24 cellular contexts compared by ENCODE assay signal in the genomic region with DNA sequence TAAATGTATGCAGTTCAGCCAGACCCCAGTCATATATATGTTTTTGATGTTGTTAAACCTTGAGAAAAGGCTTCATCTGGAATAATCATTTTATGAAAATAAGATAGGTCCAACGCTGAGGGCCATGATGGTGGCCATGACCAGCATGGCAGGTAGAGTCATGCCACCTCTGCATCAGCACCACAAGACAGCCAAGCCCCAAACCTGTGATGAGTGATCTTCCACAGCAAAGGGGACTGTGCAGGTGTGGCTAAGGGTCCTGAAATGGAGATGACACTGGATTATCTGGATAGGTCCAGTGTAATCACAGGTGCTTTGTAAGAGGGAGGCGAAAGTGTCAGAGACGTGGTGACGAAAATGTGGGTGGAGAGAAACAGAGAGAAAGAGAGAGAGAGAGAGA.
DNase-seq lines count a peak whose midpoint lies in the region; ATAC-seq and TF ChIP-seq lines count a peak whose summit lies in the region.
"Had no signal": no experiment of that assay in that cellular context is flagged by ENCODE, and none has a peak within 500 bp of the region (broad histone marks: within the 10 kb centered on the region; RNA-seq: fewer than 3 reads in every experiment).

No MANE protein-coding gene starts in this region.

- H3K23ac ChIP-seq in neuronal stem cell (ENCODE audit: low read depth, low read length, poor library complexity) = no peak overlapping the region

- H3K4me1 ChIP-seq in right atrium auricular region (no peaks in the 10 kb centered on the region), heart right ventricle (no peaks in the 10 kb centered on the region), endodermal cell (ENCODE audit: control insufficient read depth, insufficient read depth, low read length) (no peaks in the 10 kb centered on the region), neuronal stem cell (ENCODE audit: control insufficient read depth in 2 of 2, insufficient read depth in 1 of 2, low read depth in 1 of 2, low read length in 2 of 2) (no peaks in the 10 kb centered on the region), left lung (no peaks in the 10 kb centered on the region), esophagus squamous epithelium (no peaks in the 10 kb centered on the region)
- H3K4me1 ChIP-seq: BE2C, BLaER1 had no signal

- no peak overlapping the region for H3K14ac ChIP-seq in neuronal stem cell (ENCODE audit: low read length)

- H3K27ac ChIP-seq in right atrium auricular region (no peak overlapping the region), heart right ventricle (no peak overlapping the region), endodermal cell (ENCODE audit: low read depth, low read length) (no peak overlapping the region), neuronal stem cell (replicated peaks; ENCODE audit: low read length) (no peak overlapping the region), left lung (no peak overlapping the region), esophagus squamous epithelium (no peak overlapping the region)
- H3K27ac ChIP-seq: BLaER1 had no signal

- TF ChIP-seq CTCF in right atrium auricular region (IDR thresholded peaks at IDR 0.05) = no peak
- TF ChIP-seq CTCF in heart right ventricle (IDR thresholded peaks at IDR 0.05) = no peak
- TF ChIP-seq CTCF in endodermal cell (conservative IDR thresholded peaks at IDR 0.05) = no peak
- no peak for TF ChIP-seq CTCF in glutamatergic neuron (IDR thresholded peaks at IDR 0.05; ENCODE audit: partially characterized antibody, unreplicated experiment)
- no peak for TF ChIP-seq CTCF in left lung (IDR thresholded peaks at IDR 0.05)
- no peak for TF ChIP-seq CTCF in esophagus squamous epithelium (IDR thresholded peaks at IDR 0.05)

- DNase-seq in right atrium auricular region (ENCODE audit: low spot score) (peak; percentile 34), heart right ventricle (no peak), endodermal cell (peak; percentile 7), neuronal stem cell (ENCODE audit: low spot score) (no peak), glutamatergic neuron (no peak), left lung (no peak), esophagus squamous epithelium (lab: John Stamatoyannopoulos, UW) (no peak)
- DNase-seq: 8988T; ACHN; BE2C; C1 segment of cervical spinal cord; CD4-positive, alpha-beta memory T cell; CD4-positive, CD25-positive, alpha-beta regulatory T cell; CD8-positive, alpha-beta memory T cell; COR-L47; DMS 273 treated with DMSO at 0.1 percent for 48 hours; DMS153; DMS53; DMS79; DND-41; EL; GF-D8 had no signal

- no peaks in the 10 kb centered on the region for H3K4me1 Mint-ChIP-seq in endodermal cell
- no peaks in the 10 kb centered on the region for H3K4me1 Mint-ChIP-seq in glutamatergic neuron (ENCODE audit: low read depth, unreplicated experiment)
- H3K4me1 Mint-ChIP-seq: CD14-positive monocyte; CD4-positive, alpha-beta memory T cell; CD4-positive, CD25-positive, alpha-beta regulatory T cell; CD8-positive, alpha-beta memory T cell had no signal

- no peaks in the 10 kb centered on the region for H3K79me1 ChIP-seq in neuronal stem cell (ENCODE audit: low read depth, low read length)

- H4K91ac ChIP-seq in neuronal stem cell (ENCODE audit: low read depth, low read length, poor library complexity) = no peak overlapping the region

- no peak overlapping the region for H3K4me3 ChIP-seq in right atrium auricular region
- H3K4me3 ChIP-seq in heart right ventricle = no peak overlapping the region
- H3K4me3 ChIP-seq in endodermal cell (ENCODE audit: low read length) = no peak overlapping the region
- no peak overlapping the region for H3K4me3 ChIP-seq in neuronal stem cell (ENCODE audit: low read length in 2 of 2)
- no peak overlapping the region for H3K4me3 ChIP-seq in left lung
- H3K4me3 ChIP-seq in esophagus squamous epithelium = no peak overlapping the region
- H3K4me3 ChIP-seq: BLaER1 had no signal

- no peaks in the 10 kb centered on the region for H3K36me3 ChIP-seq in right atrium auricular region
- H3K36me3 ChIP-seq in heart right ventricle = no peaks in the 10 kb centered on the region
- no peaks in the 10 kb centered on the region for H3K36me3 ChIP-seq in endodermal cell (ENCODE audit: control insufficient read depth, insufficient read depth, low read length)
- no peaks in the 10 kb centered on the region for H3K36me3 ChIP-seq in neuronal stem cell (replicated peaks in 1 of 2; ENCODE audit: control insufficient read depth in 2 of 2, insufficient read depth in 2 of 2, low read length in 2 of 2)
- H3K36me3 ChIP-seq in left lung = no peaks in the 10 kb centered on the region
- no peaks in the 10 kb centered on the region for H3K36me3 ChIP-seq in esophagus squamous epithelium
- H3K36me3 ChIP-seq: BE2C, BLaER1 had no signal

- TF ChIP-seq POLR2A in esophagus squamous epithelium (IDR thresholded peaks at IDR 0.05) = no peak

- no peak overlapping the region for H3K4ac ChIP-seq in neuronal stem cell (ENCODE audit: low read length)

- H3K9me3 ChIP-seq in right atrium auricular region = no peaks in the 10 kb centered on the region
- H3K9me3 ChIP-seq in heart right ventricle = no peaks in the 10 kb centered on the region
- no peaks in the 10 kb centered on the region for H3K9me3 ChIP-seq in endodermal cell (ENCODE audit: control insufficient read depth, low read length)
- H3K9me3 ChIP-seq in neuronal stem cell (replicated peaks in 1 of 2; ENCODE audit: control insufficient read depth in 2 of 2, insufficient read depth in 1 of 2, low read depth in 1 of 2, low read length in 2 of 2) = no peaks in the 10 kb centered on the region
- H3K9me3 ChIP-seq in left lung = no peaks in the 10 kb centered on the region
- no peaks in the 10 kb centered on the region for H3K9me3 ChIP-seq in esophagus squamous epithelium
- H3K9me3 ChIP-seq: BE2C, BLaER1 had no signal

- H3K27me3 Mint-ChIP-seq in endodermal cell (ENCODE audit: insufficient read depth) = no peaks in the 10 kb centered on the region
- peaks cover 5% of the 10 kb centered on the region for H3K27me3 Mint-ChIP-seq in glutamatergic neuron (ENCODE audit: unreplicated experiment)

- no peak overlapping the region for H2AFZ ChIP-seq in neuronal stem cell (ENCODE audit: low read length)

- H2AK5ac ChIP-seq in neuronal stem cell (ENCODE audit: low read depth, low read length) = peak overlapping the region; percentile 17

- H3K27me3 ChIP-seq in right atrium auricular region = no peaks in the 10 kb centered on the region
- peaks cover 0 to 13% (median 0%) of the 10 kb centered on the region in 7 donors for H3K27me3 ChIP-seq in heart right ventricle
- H3K27me3 ChIP-seq in endodermal cell (ENCODE audit: control insufficient read depth, insufficient read depth, low read length, poor library complexity, severe bottlenecking) = no peaks in the 10 kb centered on the region
- H3K27me3 ChIP-seq in neuronal stem cell (ENCODE audit: control insufficient read depth in 3 of 3, insufficient read depth in 3 of 3, low read depth in 1 of 3, low read length in 3 of 3) = peaks cover 0 to 4% (median 0%) of the 10 kb centered on the region in 3 experiments
- H3K27me3 ChIP-seq in left lung = no peaks in the 10 kb centered on the region
- H3K27me3 ChIP-seq in esophagus squamous epithelium = peaks cover 0 to 6% (median 0%) of the 10 kb centered on the region in 4 donors
- H3K27me3 ChIP-seq: BLaER1 had no signal

- no peak overlapping the region for H2BK15ac ChIP-seq in neuronal stem cell (ENCODE audit: low read length)

- H3K9me3 Mint-ChIP-seq in endodermal cell (no peaks in the 10 kb centered on the region), glutamatergic neuron (ENCODE audit: unreplicated experiment) (peaks cover 4% of the 10 kb centered on the region)

- H3K27ac Mint-ChIP-seq in endodermal cell (no peak overlapping the region), glutamatergic neuron (ENCODE audit: unreplicated experiment) (no peak overlapping the region)
- H3K27ac Mint-ChIP-seq: CD14-positive monocyte; CD8-positive, alpha-beta memory T cell had no signal

- no peak overlapping the region for H2BK12ac ChIP-seq in neuronal stem cell (ENCODE audit: low read length)

- no peak overlapping the region for H2BK120ac ChIP-seq in neuronal stem cell (ENCODE audit: low read depth, low read length)

- no peak overlapping the region for H3K9ac ChIP-seq in endodermal cell (ENCODE audit: extremely low read depth, low read length, poor library complexity, severe bottlenecking)
- H3K9ac ChIP-seq in neuronal stem cell (ENCODE audit: low read depth, low read length, poor library complexity) = no peak overlapping the region
- H3K9ac ChIP-seq: BLaER1 had no signal

- 86 to 92% methylated on average over 4 of the region's 4 CpGs for WGBS in heart right ventricle, 2 donors
- WGBS in endodermal cell (ENCODE audit: insufficient coverage in 1 of 2, insufficient read length in 1 of 2), 2 experiments = 91 to 94% methylated on average over 4 of the region's 4 CpGs
- no CpG with 5 or more reads among the region's 4 CpGs for WGBS in neuronal stem cell (ENCODE audit: extremely low coverage in 2 of 2, insufficient read length in 2 of 2, insufficient replicate concordance in 1 of 2), 2 donors
- WGBS in esophagus squamous epithelium, 2 donors = 81 to 96% methylated on average over 4 of the region's 4 CpGs

- H4K8ac ChIP-seq in neuronal stem cell (ENCODE audit: low read depth, low read length) = no peak overlapping the region

- no peak overlapping the region for H3K4me3 Mint-ChIP-seq in endodermal cell
- H3K4me3 Mint-ChIP-seq in glutamatergic neuron (ENCODE audit: unreplicated experiment) = no peak overlapping the region
- H3K4me3 Mint-ChIP-seq: CD14-positive monocyte; CD4-positive, alpha-beta memory T cell; CD4-positive, CD25-positive, alpha-beta regulatory T cell; CD8-positive, alpha-beta memory T cell had no signal

- intact Hi-C loops in heart right ventricle (cut with DNase I) (no loop called here), left lung (cut with DNase I) (no loop called here), esophagus squamous epithelium (cut with DNase I) (no loop called here)

- no peak overlapping the region for H3K4me2 ChIP-seq in neuronal stem cell (ENCODE audit: insufficient read depth, low read length, poor library complexity, severe bottlenecking)
- H3K4me2 ChIP-seq: BLaER1 had no signal

- H3K36me3 Mint-ChIP-seq in endodermal cell (ENCODE audit: low read depth) = no peaks in the 10 kb centered on the region
- H3K36me3 Mint-ChIP-seq in glutamatergic neuron (ENCODE audit: unreplicated experiment) = peaks cover 3% of the 10 kb centered on the region
- H3K36me3 Mint-ChIP-seq: CD14-positive monocyte; CD4-positive, alpha-beta memory T cell; CD4-positive, CD25-positive, alpha-beta regulatory T cell; CD8-positive, alpha-beta memory T cell had no signal

- H3K18ac ChIP-seq in neuronal stem cell (ENCODE audit: low read length) = no peak overlapping the region

- H2BK5ac ChIP-seq in neuronal stem cell (ENCODE audit: low read length) = no peak overlapping the region

- ATAC-seq in heart right ventricle (no peak), left lung (no peak)

Comparison
In these comparisons a context has a peak if more than half of its experiments do, and no peak if none do; other contexts are left out.
1. DNase-seq: peak in right atrium auricular region (single experiment) and endodermal cell (single experiment); none in heart right ventricle (0 of 2), neuronal stem cell (single experiment), glutamatergic neuron (single experiment), left lung (0 of 2) and esophagus squamous epithelium (single experiment).